In genomic region chr2:81658227-81658626, GRCh38 we compare ENCODE assay signal across 19 cellular contexts.
DNase-seq lines count a peak whose midpoint lies in the region; ATAC-seq, FAIRE-seq and TF ChIP-seq lines count a peak whose summit lies in the region.
"Had no signal": no experiment of that assay in that cellular context is flagged by ENCODE, and none has a peak within 500 bp of the region (broad histone marks: within the 10 kb centered on the region; RNA-seq: fewer than 3 reads in every experiment).

No MANE protein-coding gene starts in this region.

- no CpG with 5 or more reads among the region's 4 CpGs for WGBS in trophoblast cell (ENCODE audit: extremely low coverage, insufficient coverage, insufficient read length)
- WGBS in prostate gland: 87% methylated on average over 4 of the region's 4 CpGs

- H3K79me2 ChIP-seq in astrocyte (ENCODE audit: insufficient read depth, low read length) (no peaks in the 10 kb centered on the region), trophoblast cell (ENCODE audit: control insufficient read depth, insufficient read depth, low read length, poor library complexity) (no peaks in the 10 kb centered on the region), Karpas-422 (ENCODE audit: low read length) (no peaks in the 10 kb centered on the region)
- H3K79me2 ChIP-seq: hepatocyte had no signal

- H2BK120ac ChIP-seq in trophoblast cell (ENCODE audit: insufficient read depth, low read length, poor library complexity): no peak overlapping the region

- H3K27me3 ChIP-seq in astrocyte (ENCODE audit: insufficient read depth, low read length): no peaks in the 10 kb centered on the region
- no peaks in the 10 kb centered on the region for H3K27me3 ChIP-seq in trophoblast cell (ENCODE audit: insufficient read depth, low read length)
- H3K27me3 ChIP-seq in Karpas-422 (ENCODE audit: low read length): no peaks in the 10 kb centered on the region
- H3K27me3 ChIP-seq in prostate gland (replicated peaks; ENCODE audit: insufficient read depth): no peaks in the 10 kb centered on the region
- H3K27me3 ChIP-seq: hepatocyte, neutrophil had no signal

- H3K23ac ChIP-seq in trophoblast cell (ENCODE audit: low read length): no peak overlapping the region

- no peaks in the 10 kb centered on the region for H4K20me1 ChIP-seq in astrocyte (ENCODE audit: insufficient read depth, low read length)
- no peaks in the 10 kb centered on the region for H4K20me1 ChIP-seq in Karpas-422 (ENCODE audit: insufficient read depth, low read depth, low read length)

- H3K27ac ChIP-seq in astrocyte (ENCODE audit: low read depth, low read length) (no peak overlapping the region), trophoblast cell (ENCODE audit: low read depth, low read length) (no peak overlapping the region), Karpas-422 (ENCODE audit: low read length) (no peak overlapping the region), prostate gland (no peak overlapping the region)
- H3K27ac ChIP-seq: hepatocyte, neutrophil, skin epidermis had no signal

- no peaks in the 10 kb centered on the region for H3K36me3 Mint-ChIP-seq in activated CD4-positive, alpha-beta T cell treated with anti-CD3 and anti-CD28 coated beads for 36 hours (ENCODE audit: low read depth)
- H3K36me3 Mint-ChIP-seq in activated CD4-positive, alpha-beta T cell treated with anti-CD3 and anti-CD28 coated beads, Interleukin-2, amount 10 ng/mL, durations not matched to agents 7 days and 5 days (ENCODE audit: low read depth): no peaks in the 10 kb centered on the region
- H3K36me3 Mint-ChIP-seq in astrocyte (ENCODE audit: low read depth, unreplicated experiment): no peaks in the 10 kb centered on the region
- H3K36me3 Mint-ChIP-seq: CD4-positive, CD25-positive, alpha-beta regulatory T cell had no signal

- TF ChIP-seq CTCF in astrocyte (IDR thresholded peaks at IDR 0.05; ENCODE audit: insufficient read depth, low read depth, low read length): no peak
- TF ChIP-seq CTCF in prostate gland (IDR thresholded peaks at IDR 0.05): no peak

- H3K27me3 Mint-ChIP-seq in activated CD4-positive, alpha-beta T cell treated with anti-CD3 and anti-CD28 coated beads for 36 hours: no peaks in the 10 kb centered on the region
- no peaks in the 10 kb centered on the region for H3K27me3 Mint-ChIP-seq in activated CD4-positive, alpha-beta T cell treated with anti-CD3 and anti-CD28 coated beads, Interleukin-2, amount 10 ng/mL, durations not matched to agents 7 days and 5 days
- H3K27me3 Mint-ChIP-seq in astrocyte (ENCODE audit: low read depth, unreplicated experiment): no peaks in the 10 kb centered on the region
- H3K27me3 Mint-ChIP-seq: CD4-positive, CD25-positive, alpha-beta regulatory T cell; T-helper 17 cell had no signal

- H3K4me2 ChIP-seq in astrocyte (ENCODE audit: low read length) (no peak overlapping the region), trophoblast cell (ENCODE audit: low read length) (no peak overlapping the region), Karpas-422 (ENCODE audit: low read depth, low read length, poor library complexity, severe bottlenecking) (no peak overlapping the region)
- H3K4me2 ChIP-seq: hepatocyte had no signal

- peak; percentile 30 for DNase-seq in activated CD4-positive, alpha-beta T cell treated with anti-CD3 and anti-CD28 coated beads for 36 hours
- no peak for DNase-seq in activated CD4-positive, alpha-beta T cell treated with anti-CD3 and anti-CD28 coated beads, Interleukin-2, amount 10 ng/mL, durations not matched to agents 7 days and 5 days
- peak; percentile 97 for DNase-seq in HT1080 (ENCODE audit: low read depth)
- peak; percentile 16 for DNase-seq in astrocyte (ENCODE audit: low read depth)
- peak; percentile 66 to 85 for DNase-seq in trophoblast cell
- DNase-seq in Karpas-422: no peak
- DNase-seq in prostate gland (ENCODE audit: low spot score): no peak
- no peak for DNase-seq in NCI-H146 (lab: John Stamatoyannopoulos, UW)
- DNase-seq: 8988T; activated CD4-positive, alpha-beta T cell treated with anti-CD3 and anti-CD28 coated beads for 1 hour; CD4-positive, CD25-positive, alpha-beta regulatory T cell; HCEC 1CT; left colon; NCI-H1694; NCI-H524; T-helper 17 cell had no signal

- no peaks in the 10 kb centered on the region for H3K4me1 ChIP-seq in astrocyte (ENCODE audit: insufficient read depth, low read length)
- no peaks in the 10 kb centered on the region for H3K4me1 ChIP-seq in trophoblast cell (ENCODE audit: control insufficient read depth in 1 of 2, insufficient read depth in 2 of 2, low read length in 2 of 2)
- H3K4me1 ChIP-seq in Karpas-422 (ENCODE audit: low read length): no peaks in the 10 kb centered on the region
- H3K4me1 ChIP-seq in prostate gland (replicated peaks): no peaks in the 10 kb centered on the region

- no peak overlapping the region for H4K8ac ChIP-seq in trophoblast cell (ENCODE audit: low read depth, low read length)

- intact Hi-C loops in activated CD4-positive, alpha-beta T cell treated with anti-CD3 and anti-CD28 coated beads for 36 hours (cut with DNase I, micrococcal nuclease): no loop called here
- intact Hi-C loops in prostate gland (cut with DNase I): no loop called here

- H3K9ac ChIP-seq in astrocyte (ENCODE audit: low read length): no peak overlapping the region
- H3K9ac ChIP-seq in trophoblast cell (ENCODE audit: low read length): no peak overlapping the region
- no peak overlapping the region for H3K9ac ChIP-seq in Karpas-422 (ENCODE audit: low read length)

- H3K4ac ChIP-seq in trophoblast cell (ENCODE audit: low read depth, low read length): no peak overlapping the region

- no peak overlapping the region for H2BK12ac ChIP-seq in trophoblast cell (ENCODE audit: low read length)

- H3K9me3 Mint-ChIP-seq in activated CD4-positive, alpha-beta T cell treated with anti-CD3 and anti-CD28 coated beads for 36 hours (ENCODE audit: low read depth): peaks cover 44% of the 10 kb centered on the region
- H3K9me3 Mint-ChIP-seq in activated CD4-positive, alpha-beta T cell treated with anti-CD3 and anti-CD28 coated beads, Interleukin-2, amount 10 ng/mL, durations not matched to agents 7 days and 5 days: peaks cover 17% of the 10 kb centered on the region
- peaks cover 20% of the 10 kb centered on the region for H3K9me3 Mint-ChIP-seq in astrocyte (ENCODE audit: unreplicated experiment)

- H2BK5ac ChIP-seq in trophoblast cell (ENCODE audit: low read depth, low read length, poor library complexity): no peak overlapping the region

- H2AFZ ChIP-seq in astrocyte (ENCODE audit: low read depth, low read length) (no peak overlapping the region), trophoblast cell (ENCODE audit: insufficient read depth, low read length, poor library complexity) (no peak overlapping the region), Karpas-422 (ENCODE audit: low read length) (no peak overlapping the region)
- H2AFZ ChIP-seq: hepatocyte had no signal

- no peak overlapping the region for H3K4me3 Mint-ChIP-seq in activated CD4-positive, alpha-beta T cell treated with anti-CD3 and anti-CD28 coated beads for 36 hours
- H3K4me3 Mint-ChIP-seq in activated CD4-positive, alpha-beta T cell treated with anti-CD3 and anti-CD28 coated beads, Interleukin-2, amount 10 ng/mL, durations not matched to agents 7 days and 5 days: no peak overlapping the region
- no peak overlapping the region for H3K4me3 Mint-ChIP-seq in astrocyte (ENCODE audit: unreplicated experiment)
- H3K4me3 Mint-ChIP-seq: CD4-positive, CD25-positive, alpha-beta regulatory T cell; T-helper 17 cell had no signal

- H3K36me3 ChIP-seq in astrocyte (ENCODE audit: insufficient read depth, low read length): no peaks in the 10 kb centered on the region
- no peaks in the 10 kb centered on the region for H3K36me3 ChIP-seq in trophoblast cell (ENCODE audit: control insufficient read depth in 1 of 2, insufficient read depth in 2 of 2, low read length in 2 of 2)
- H3K36me3 ChIP-seq in Karpas-422 (ENCODE audit: insufficient read depth, low read length): no peaks in the 10 kb centered on the region
- H3K36me3 ChIP-seq in prostate gland: no peaks in the 10 kb centered on the region
- H3K36me3 ChIP-seq: neutrophil had no signal

- no peak overlapping the region for H2AK5ac ChIP-seq in trophoblast cell (ENCODE audit: low read length)

- H3K14ac ChIP-seq in trophoblast cell (ENCODE audit: low read length): no peak overlapping the region

- no peaks in the 10 kb centered on the region for H3K9me2 ChIP-seq in Karpas-422 (replicated peaks; ENCODE audit: insufficient read depth, low read length)

- no peak overlapping the region for H4K91ac ChIP-seq in trophoblast cell (ENCODE audit: low read depth, low read length)

- H3K4me3 ChIP-seq in astrocyte (ENCODE audit: insufficient read depth, low read depth, low read length): no peak overlapping the region
- no peak overlapping the region for H3K4me3 ChIP-seq in trophoblast cell (ENCODE audit: low read depth, low read length)
- no peak overlapping the region for H3K4me3 ChIP-seq in Karpas-422 (ENCODE audit: low read length)
- H3K4me3 ChIP-seq in prostate gland: no peak overlapping the region
- H3K4me3 ChIP-seq: hepatocyte, skin epidermis had no signal

- no peak overlapping the region for H3K27ac Mint-ChIP-seq in activated CD4-positive, alpha-beta T cell treated with anti-CD3 and anti-CD28 coated beads for 36 hours
- no peak overlapping the region for H3K27ac Mint-ChIP-seq in activated CD4-positive, alpha-beta T cell treated with anti-CD3 and anti-CD28 coated beads, Interleukin-2, amount 10 ng/mL, durations not matched to agents 7 days and 5 days
- no peak overlapping the region for H3K27ac Mint-ChIP-seq in astrocyte (ENCODE audit: unreplicated experiment)
- H3K27ac Mint-ChIP-seq: CD4-positive, CD25-positive, alpha-beta regulatory T cell; T-helper 17 cell had no signal

- POLR2A ChIA-PET in activated CD4-positive, alpha-beta T cell treated with anti-CD3 and anti-CD28 coated beads for 36 hours (lab: Charles Lee): no interaction called here
- POLR2A ChIA-PET in activated CD4-positive, alpha-beta T cell treated with anti-CD3 and anti-CD28 coated beads, Interleukin-2, amount 10 ng/mL, durations not matched to agents 7 days and 5 days (lab: Charles Lee): no interaction called here

- no peak for FAIRE-seq in astrocyte (lab: Jason Lieb, UNC)

- no peak overlapping the region for H3K18ac ChIP-seq in trophoblast cell (ENCODE audit: low read length)

- no peaks in the 10 kb centered on the region for H3K4me1 Mint-ChIP-seq in activated CD4-positive, alpha-beta T cell treated with anti-CD3 and anti-CD28 coated beads for 36 hours
- no peaks in the 10 kb centered on the region for H3K4me1 Mint-ChIP-seq in activated CD4-positive, alpha-beta T cell treated with anti-CD3 and anti-CD28 coated beads, Interleukin-2, amount 10 ng/mL, durations not matched to agents 7 days and 5 days
- H3K4me1 Mint-ChIP-seq in astrocyte (ENCODE audit: low read depth, unreplicated experiment): no peaks in the 10 kb centered on the region
- H3K4me1 Mint-ChIP-seq: T-helper 17 cell had no signal

- ATAC-seq in activated CD4-positive, alpha-beta T cell treated with anti-CD3 and anti-CD28 coated beads for 36 hours: peak; percentile 57
- ATAC-seq: left colon, T-helper 17 cell had no signal

- H3K9me3 ChIP-seq in astrocyte (ENCODE audit: insufficient read depth, low read depth, low read length): peaks cover 4% of the 10 kb centered on the region
- peaks cover 1% of the 10 kb centered on the region for H3K9me3 ChIP-seq in trophoblast cell (ENCODE audit: insufficient read depth, low read depth, low read length)
- H3K9me3 ChIP-seq in Karpas-422 (ENCODE audit: low read length): peaks cover 52% of the 10 kb centered on the region
- no peaks in the 10 kb centered on the region for H3K9me3 ChIP-seq in prostate gland

- no peak for TF ChIP-seq POLR2A in prostate gland (IDR thresholded peaks at IDR 0.05)

- CTCF ChIA-PET in activated CD4-positive, alpha-beta T cell treated with anti-CD3 and anti-CD28 coated beads for 36 hours (lab: Charles Lee): no interaction called here
- CTCF ChIA-PET in activated CD4-positive, alpha-beta T cell treated with anti-CD3 and anti-CD28 coated beads, Interleukin-2, amount 10 ng/mL, durations not matched to agents 7 days and 5 days (lab: Charles Lee): no interaction called here

- H3K79me1 ChIP-seq in trophoblast cell (ENCODE audit: low read length): no peaks in the 10 kb centered on the region

- H4K12ac ChIP-seq in trophoblast cell (ENCODE audit: low read depth, low read length): no peak overlapping the region

Comparison
In these comparisons a context has a peak if more than half of its experiments do, and no peak if none do; other contexts are left out.
1. DNase-seq: peak in activated CD4-positive, alpha-beta T cell treated with anti-CD3 and anti-CD28 coated beads for 36 hours (single experiment), HT1080 (single experiment), astrocyte (single experiment) and trophoblast cell (2 of 2); none in activated CD4-positive, alpha-beta T cell treated with anti-CD3 and anti-CD28 coated beads, Interleukin-2, amount 10 ng/mL, durations not matched to agents 7 days and 5 days (single experiment), Karpas-422 (single experiment), prostate gland (single experiment) and NCI-H146 (single experiment).